ENCODE assay signal across 36 cellular contexts in genomic region chr15:71218272-71218805, GRCh38.
DNase-seq lines count a peak whose midpoint lies in the region; ATAC-seq and TF ChIP-seq lines count a peak whose summit lies in the region.
"Had no signal": no experiment of that assay in that cellular context is flagged by ENCODE, and none has a peak within 500 bp of the region (broad histone marks: within the 10 kb centered on the region; RNA-seq: fewer than 3 reads in every experiment).

No MANE protein-coding gene starts in this region.

- no peak overlapping the region for H4K91ac ChIP-seq in H9 (ENCODE audit: insufficient read length, low read depth, low read length)

- H3K23ac ChIP-seq in H9 (ENCODE audit: insufficient read length, low read depth, low read length): no peak overlapping the region

- no peaks in the 10 kb centered on the region for H4K20me1 ChIP-seq in H9 (ENCODE audit: control insufficient read depth, insufficient read depth, insufficient read length)

- TF ChIP-seq CTCF in H9 (conservative IDR thresholded peaks at IDR 0.05): no peak
- no peak for TF ChIP-seq CTCF in thoracic aorta (IDR thresholded peaks at IDR 0.05)

- no peak overlapping the region for H3K4me2 ChIP-seq in H9 (ENCODE audit: insufficient read depth, insufficient read length, low read length)
- H3K4me2 ChIP-seq: hepatocyte had no signal

- no peaks in the 10 kb centered on the region for H3K9me3 ChIP-seq in H9 (ENCODE audit: control insufficient read depth, low read depth, low read length)
- no peaks in the 10 kb centered on the region for H3K9me3 ChIP-seq in thoracic aorta
- H3K9me3 ChIP-seq: gastrocnemius medialis, sigmoid colon, upper lobe of left lung had no signal

- no peak overlapping the region for H4K5ac ChIP-seq in H9 (ENCODE audit: insufficient read length, low read depth, low read length)

- no peak overlapping the region for H2BK5ac ChIP-seq in H9 (ENCODE audit: insufficient read length, low read length)

- H2BK20ac ChIP-seq in H9 (ENCODE audit: low read depth, low read length, poor library complexity, severe bottlenecking): no peak overlapping the region

- H3K14ac ChIP-seq in H9 (ENCODE audit: insufficient read depth, low read length): no peak overlapping the region

- no peak overlapping the region for H3K4me3 ChIP-seq in thoracic aorta
- H3K4me3 ChIP-seq: gastrocnemius medialis, hepatocyte, sigmoid colon, upper lobe of left lung had no signal

- H4K8ac ChIP-seq in H9 (replicated peaks; ENCODE audit: insufficient read length, low read depth, low read length): no peak overlapping the region

- H2BK12ac ChIP-seq in H9 (ENCODE audit: insufficient read length, low read depth, low read length): no peak overlapping the region

- no peak overlapping the region for H3K9ac ChIP-seq in H9 (ENCODE audit: extremely low read depth, insufficient read length, low read length)

- no peaks in the 10 kb centered on the region for H3K36me3 ChIP-seq in thoracic aorta
- H3K36me3 ChIP-seq: gastrocnemius medialis, sigmoid colon, upper lobe of left lung had no signal

- H3K27me3 ChIP-seq in H9 (ENCODE audit: insufficient read depth, low read length): no peaks in the 10 kb centered on the region
- H3K27me3 ChIP-seq in thoracic aorta (replicated peaks; ENCODE audit: insufficient read depth): no peaks in the 10 kb centered on the region
- H3K27me3 ChIP-seq: gastrocnemius medialis, hepatocyte, upper lobe of left lung had no signal

- no peak overlapping the region for H3K56ac ChIP-seq in H9 (ENCODE audit: insufficient read length, low read depth, low read length)

- no peak for DNase-seq in H9
- DNase-seq in epithelial cell of prostate (ENCODE audit: low read depth, low spot score): no peak
- peak; percentile 20 for DNase-seq in iris pigment epithelial cell (ENCODE audit: low read depth)
- no peak for DNase-seq in thoracic aorta (ENCODE audit: low spot score)
- no peak for DNase-seq in HPDE6-E6E7 (ENCODE audit: extremely low spot score)
- no peak for DNase-seq in effector memory CD8-positive, alpha-beta T cell
- DNase-seq in LoVo (ENCODE audit: low spot score): no peak
- DNase-seq: activated CD4-positive, alpha-beta T cell treated with anti-CD3 and anti-CD28 coated beads, Interleukin-2, amount 50 U/mL, for 4 hours; activated naive CD4-positive, alpha-beta T cell; activated T-cell treated with anti-CD3 and anti-CD28 coated beads, Interleukin-2, amount 50 U/mL, for 48 hours; Calu3; DND-41; endodermal cell; gastrocnemius medialis; GF-D8; KBM-7; left colon; MM.1S; NCI-H1105 treated with DMSO at 0.1 percent for 48 hours; NCI-H187 treated with DMSO at 0.1 percent for 48 hours; NCI-H2171 treated with DMSO at 0.1 percent for 48 hours; NCI-H524; NK-92 treated with Interleukin-12 subunit alpha and Interleukin-12 subunit beta, amount 100 ng/mL, for 24 hours; sigmoid colon; stimulated activated CD4-positive, alpha-beta T cell treated with anti-CD3 and anti-CD28 coated beads, Interleukin-12 subunit alpha, Interleukin-12 subunit beta, amount 100 ng/mL, for 4 hours; stimulated activated CD4-positive, alpha-beta T cell treated with anti-CD3 and anti-CD28 coated beads, Interleukin-4, amount 100 ng/mL, for 24 hours; T-helper 17 cell; upper lobe of left lung had no signal

- peaks cover 10 to 11% of the 10 kb centered on the region in 2 experiments for H3K4me1 Mint-ChIP-seq in H9
- H3K4me1 Mint-ChIP-seq in effector memory CD8-positive, alpha-beta T cell (ENCODE audit: low read depth in 2 of 2): no peaks in the 10 kb centered on the region
- H3K4me1 Mint-ChIP-seq: central memory CD8-positive, alpha-beta T cell; endodermal cell; T-helper 17 cell had no signal

- no peaks in the 10 kb centered on the region for H3K27me3 Mint-ChIP-seq in H9 (ENCODE audit: low read depth)
- peaks cover 17 to 42% of the 10 kb centered on the region in 2 donors for H3K27me3 Mint-ChIP-seq in effector memory CD8-positive, alpha-beta T cell

- no peak overlapping the region for H2BK15ac ChIP-seq in H9 (ENCODE audit: low read depth, low read length)

- no peak overlapping the region for H2BK120ac ChIP-seq in H9 (ENCODE audit: low read depth, low read length, poor library complexity, severe bottlenecking)

- H3K79me1 ChIP-seq in H9 (ENCODE audit: insufficient read depth, low read depth, low read length, poor library complexity, severe bottlenecking): no peaks in the 10 kb centered on the region

- H3K4me1 ChIP-seq in H9 (ENCODE audit: insufficient read depth, low read length): no peaks in the 10 kb centered on the region
- H3K4me1 ChIP-seq in thoracic aorta (ENCODE audit: control insufficient read depth in 1 of 2, low read depth in 2 of 2): peaks cover 8 to 34% of the 10 kb centered on the region in 2 donors
- H3K4me1 ChIP-seq: gastrocnemius medialis had no signal

- H3K36me3 Mint-ChIP-seq in H9 (ENCODE audit: insufficient read depth in 1 of 3, low read depth in 3 of 3): peaks cover 0 to 3% (median 0%) of the 10 kb centered on the region in 3 experiments; a peak in 2 of 7 replicates
- no peaks in the 10 kb centered on the region for H3K36me3 Mint-ChIP-seq in effector memory CD8-positive, alpha-beta T cell (ENCODE audit: insufficient read depth)

- no peak for ATAC-seq in thoracic aorta (ENCODE audit: insufficient number of reproducible peaks, low FRiP score, low read depth)
- ATAC-seq in HG02571 (IDR thresholded peaks at IDR 0.05; ENCODE audit: unreplicated experiment): no peak
- ATAC-seq in effector memory CD8-positive, alpha-beta T cell (replicated peaks): no peak
- ATAC-seq: activated CD4-positive, CD25-positive, alpha-beta regulatory T cell treated with anti-CD3 and anti-CD28 coated beads, Interleukin-2, amount 50 U/mL, for 24 hours; esophagus mucosa; gastrocnemius medialis; HCT116; left colon; SK-N-SH treated with all-trans-retinoic acid at 6 μM for 48 hours; T-helper 17 cell had no signal

- H3K4ac ChIP-seq in H9 (ENCODE audit: low read depth, low read length): no peak overlapping the region

- no peaks in the 10 kb centered on the region for H3K9me3 Mint-ChIP-seq in H9
- H3K9me3 Mint-ChIP-seq in effector memory CD8-positive, alpha-beta T cell: no peaks in the 10 kb centered on the region
- H3K9me3 Mint-ChIP-seq: central memory CD8-positive, alpha-beta T cell had no signal

- H3K27ac Mint-ChIP-seq in H9: peak overlapping the region in 2 of 3 experiments; percentile 23 to 70; a peak in 2 of 7 replicates
- no peak overlapping the region for H3K27ac Mint-ChIP-seq in effector memory CD8-positive, alpha-beta T cell
- H3K27ac Mint-ChIP-seq: dendritic cell treated with granulocyte-macrophage colony-stimulating factor and Interleukin-4, amounts not matched to agents 40 ng/mL and 50 ng/mL, for 4 days; endodermal cell; T-helper 17 cell had no signal

- no peak overlapping the region for H3T11ph ChIP-seq in H9 (ENCODE audit: low read length)

- H3K18ac ChIP-seq in H9 (ENCODE audit: insufficient read length, low read depth, low read length): no peak overlapping the region

- H3K4me3 Mint-ChIP-seq in H9: no peak overlapping the region
- no peak overlapping the region for H3K4me3 Mint-ChIP-seq in effector memory CD8-positive, alpha-beta T cell
- H3K4me3 Mint-ChIP-seq: central memory CD8-positive, alpha-beta T cell; dendritic cell treated with granulocyte-macrophage colony-stimulating factor and Interleukin-4, amounts not matched to agents 40 ng/mL and 50 ng/mL, for 4 days; endodermal cell; T-helper 17 cell had no signal

- H3K79me2 ChIP-seq in H9 (ENCODE audit: insufficient read depth, low read length): no peaks in the 10 kb centered on the region
- H3K79me2 ChIP-seq: hepatocyte had no signal

- WGBS in H9 (ENCODE audit: extremely low coverage, insufficient read length, low lambda C conversion rate): no CpG with 5 or more reads among the region's 5 CpGs

- H2AFZ ChIP-seq in H9 (ENCODE audit: low read length): no peak overlapping the region
- H2AFZ ChIP-seq: hepatocyte had no signal

- no peak overlapping the region for H2AK5ac ChIP-seq in H9 (ENCODE audit: insufficient read length, low read length)

- H3K27ac ChIP-seq in H9 (ENCODE audit: insufficient read length, low read depth, low read length): no peak overlapping the region
- peak overlapping the region; percentile 87 for H3K27ac ChIP-seq in epithelial cell of prostate
- peak overlapping the region; percentile 47 to 62 for H3K27ac ChIP-seq in thoracic aorta
- H3K27ac ChIP-seq: gastrocnemius medialis, hepatocyte had no signal

- no peaks in the 10 kb centered on the region for H3K23me2 ChIP-seq in H9 (ENCODE audit: insufficient read length, low read depth, low read length, poor library complexity, severe bottlenecking)

Comparison
In these comparisons a context has a peak if more than half of its experiments do, and no peak if none do; other contexts are left out.
1. H3K27ac Mint-ChIP-seq: peak in H9 (2 of 3); none in effector memory CD8-positive, alpha-beta T cell (0 of 2).